ENCODE assay signal across 34 cellular contexts in the genomic region with DNA sequence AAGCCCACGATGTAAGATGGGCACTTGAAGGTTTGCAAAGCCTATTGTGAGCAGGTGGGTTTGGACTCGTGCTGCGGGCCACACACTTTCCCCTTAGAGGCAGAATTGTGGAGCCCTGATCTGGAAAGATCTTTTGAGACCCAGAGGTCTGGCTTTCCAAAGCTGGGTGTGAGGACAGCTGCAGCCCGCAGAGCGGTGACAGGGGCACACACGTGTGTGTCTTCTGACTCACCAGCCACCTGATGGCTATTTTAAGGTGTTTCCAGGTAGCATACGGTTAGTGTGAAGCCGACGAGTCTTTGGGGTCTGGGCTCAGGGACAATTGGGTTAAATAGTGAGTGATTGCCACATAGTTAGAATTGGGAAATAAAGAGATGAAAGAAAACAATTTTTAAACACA.
"Had no signal": no experiment of that assay in that cellular context is flagged by ENCODE, and none has a peak within 500 bp of the region (broad histone marks: within the 10 kb centered on the region; RNA-seq: fewer than 3 reads in every experiment).

No MANE protein-coding gene starts in this region.

- H3K4me3 Mint-ChIP-seq: activated naive CD8-positive, alpha-beta T cell; natural killer cell treated with Interleukin-12 subunit alpha and Interleukin-12 subunit beta and Interleukin-15 and Interleukin-18, amount 100 ng/mL, for 72 hours; stimulated activated memory B cell treated with anti-CD40 and anti-IgM and Interleukin-4, amounts not matched to agents 10 μg/mL and 1 μg/mL and 100 μg/mL, for 72 hours; stimulated activated naive CD8-positive, alpha-beta T cell treated with anti-CD3 and anti-CD28 coated beads, Interleukin-15, amount 100 ng/mL, for 72 hours had no signal

- H3K9me3 ChIP-seq: colonic mucosa, left ventricle myocardium inferior, mucosa of descending colon, neutrophil, thyroid gland, upper lobe of right lung had no signal

- H3K27me3 Mint-ChIP-seq: activated naive CD8-positive, alpha-beta T cell; natural killer cell treated with Interleukin-12 subunit alpha and Interleukin-12 subunit beta and Interleukin-15 and Interleukin-18, amount 100 ng/mL, for 72 hours; stimulated activated naive CD8-positive, alpha-beta T cell treated with anti-CD3 and anti-CD28 coated beads, Interleukin-15, amount 100 ng/mL, for 72 hours had no signal

- H3K36me3 Mint-ChIP-seq: activated naive CD8-positive, alpha-beta T cell; natural killer cell treated with Interleukin-12 subunit alpha and Interleukin-12 subunit beta and Interleukin-15 and Interleukin-18, amount 100 ng/mL, for 72 hours; stimulated activated memory B cell treated with anti-CD40 and anti-IgM and Interleukin-4, amounts not matched to agents 10 μg/mL and 1 μg/mL and 100 μg/mL, for 72 hours had no signal

- H3K79me2 ChIP-seq: hepatocyte had no signal

- H3K4me1 ChIP-seq: colonic mucosa had no signal

- H3K4me3 ChIP-seq: colonic mucosa, hepatocyte, left ventricle myocardium inferior, lung, mucosa of descending colon, skin epidermis, thyroid gland, upper lobe of right lung had no signal

- H3K4me1 Mint-ChIP-seq: stimulated activated memory B cell treated with anti-CD40 and anti-IgM and Interleukin-4, amounts not matched to agents 10 μg/mL and 1 μg/mL and 100 μg/mL, for 72 hours; stimulated activated naive CD8-positive, alpha-beta T cell treated with anti-CD3 and anti-CD28 coated beads, Interleukin-15, amount 100 ng/mL, for 72 hours had no signal

- H3K36me3 ChIP-seq: colonic mucosa, left ventricle myocardium inferior, neutrophil, thyroid gland, upper lobe of right lung, WERI-Rb-1 had no signal

- H3K4me2 ChIP-seq: hepatocyte had no signal

- H2AFZ ChIP-seq: hepatocyte had no signal

- ATAC-seq: activated CD4-positive, CD25-positive, alpha-beta regulatory T cell treated with anti-CD3 and anti-CD28 coated beads, Interleukin-2, amount 50 U/mL, for 24 hours; mucosa of descending colon; natural killer cell treated with Interleukin-12 subunit alpha and Interleukin-12 subunit beta and Interleukin-15 and Interleukin-18, amount 100 ng/mL, for 72 hours; sciatic nerve; stimulated activated memory B cell treated with anti-CD40 and anti-IgM and Interleukin-4, amounts not matched to agents 10 μg/mL and 1 μg/mL and 100 μg/mL, for 72 hours; stimulated activated naive CD8-positive, alpha-beta T cell treated with anti-CD3 and anti-CD28 coated beads, Interleukin-15, amount 100 ng/mL, for 72 hours; upper lobe of right lung had no signal

- FAIRE-seq: endometrium, frontal cortex had no signal

- DNase-seq: activated CD4-positive, alpha-beta T cell treated with anti-CD3 and anti-CD28 coated beads for 48 hours; activated CD4-positive, alpha-beta T cell treated with anti-CD3 and anti-CD28 coated beads, Interleukin-2, amount 50 U/mL, for 48 hours; activated CD8-positive, alpha-beta memory T cell treated with anti-CD3 and anti-CD28 coated beads for 24 hours; activated effector memory CD4-positive, alpha-beta T cell treated with Interleukin-2 at 50 U/mL for 16 hours; activated naive CD4-positive, alpha-beta T cell treated with Interleukin-2 at 50 U/mL for 16 hours; anterior cingulate cortex; cerebellar nuclear complex; colonic mucosa; effector CD8-positive, alpha-beta T cell; glutamatergic neuron; islet precursor cell; left ventricle myocardium inferior; mesendoderm; mucosa of descending colon; retina; stimulated activated CD4-positive, alpha-beta T cell treated with anti-CD3 and anti-CD28 coated beads, Interleukin-12 subunit alpha, Interleukin-12 subunit beta, amount 100 ng/mL, for 4 hours; stimulated activated CD4-positive, alpha-beta T cell treated with anti-CD3 and anti-CD28 coated beads, Interleukin-4, amount 100 ng/mL, for 1 hour; stimulated activated naive CD8-positive, alpha-beta T cell treated with anti-CD3 and anti-CD28 coated beads, Interleukin-15, amount 100 ng/mL, for 72 hours; T1000; thyroid gland; upper lobe of right lung; WERI-Rb-1 had no signal

- H3K27ac Mint-ChIP-seq: activated naive CD8-positive, alpha-beta T cell; natural killer cell treated with Interleukin-12 subunit alpha and Interleukin-12 subunit beta and Interleukin-15 and Interleukin-18, amount 100 ng/mL, for 72 hours; stimulated activated memory B cell treated with anti-CD40 and anti-IgM and Interleukin-4, amounts not matched to agents 10 μg/mL and 1 μg/mL and 100 μg/mL, for 72 hours; stimulated activated naive CD8-positive, alpha-beta T cell treated with anti-CD3 and anti-CD28 coated beads, Interleukin-15, amount 100 ng/mL, for 72 hours had no signal

- H3K27ac ChIP-seq: colonic mucosa, epithelial cell of prostate, hepatocyte, left ventricle myocardium inferior, neutrophil, skin epidermis, thyroid gland, upper lobe of right lung, WERI-Rb-1 had no signal

- H3K9me3 Mint-ChIP-seq: natural killer cell treated with Interleukin-12 subunit alpha and Interleukin-12 subunit beta and Interleukin-15 and Interleukin-18, amount 100 ng/mL, for 72 hours; stimulated activated memory B cell treated with anti-CD40 and anti-IgM and Interleukin-4, amounts not matched to agents 10 μg/mL and 1 μg/mL and 100 μg/mL, for 72 hours; stimulated activated naive CD8-positive, alpha-beta T cell treated with anti-CD3 and anti-CD28 coated beads, Interleukin-15, amount 100 ng/mL, for 72 hours had no signal

- H3K27me3 ChIP-seq: colonic mucosa, hepatocyte, neutrophil, thyroid gland, upper lobe of right lung had no signal
